12 cellular contexts compared by ENCODE assay signal in genomic region chr14:34966413-34966812, GRCh38. TPM values are rescaled to one million over a fixed set of nuclear protein-coding genes. Genes with fewer than 3 reads are reported as not detected.
DNase-seq lines count a peak whose midpoint lies in the region; ATAC-seq and TF ChIP-seq lines count a peak whose summit lies in the region.
"Had no signal": no experiment of that assay in that cellular context is flagged by ENCODE, and none has a peak within 500 bp of the region (broad histone marks: within the 10 kb centered on the region; RNA-seq: fewer than 3 reads in every experiment).

No MANE protein-coding gene starts in this region.

- no peak for TF ChIP-seq POLR2A in erythroblast (IDR thresholded peaks at IDR 0.05; ENCODE audit: low read length)

- DNase-seq in erythroblast (lab: John Stamatoyannopoulos, UW) (peak; percentile 28 to 65), brain microvascular endothelial cell (no peak), A172 (ENCODE audit: low spot score) (no peak), NCI-H2196 (lab: John Stamatoyannopoulos, UW; ENCODE audit: unreplicated experiment) (no peak), NCI-H82 treated with DMSO at 0.1 percent for 48 hours (lab: John Stamatoyannopoulos, UW; ENCODE audit: unreplicated experiment) (no peak)
- DNase-seq: activated CD4-positive, alpha-beta T cell treated with anti-CD3 and anti-CD28 coated beads for 4 hours; occipital lobe; stimulated activated CD4-positive, alpha-beta T cell treated with anti-CD3 and anti-CD28 coated beads, Interleukin-4, amount 100 ng/mL, for 4 hours had no signal

- H3K27me3 ChIP-seq in brain microvascular endothelial cell (replicated peaks): no peaks in the 10 kb centered on the region

- H3K4me3 ChIP-seq in brain microvascular endothelial cell (ENCODE audit: low read depth, low read length): no peak overlapping the region

- TF ChIP-seq CTCF in brain microvascular endothelial cell (IDR thresholded peaks at IDR 0.05; ENCODE audit: low read depth, low read length, missing control alignments): no peak

- H3K36me3 ChIP-seq in brain microvascular endothelial cell (replicated peaks): peaks cover 2% of the 10 kb centered on the region

- no peak overlapping the region for H3K27ac ChIP-seq in brain microvascular endothelial cell

- in situ Hi-C loops in brain microvascular endothelial cell (cut with HindIII; ENCODE audit: low pct_ligation_motif_present, low sequenced_read_pairs): no loop called here

- ATAC-seq in GM18867 (IDR thresholded peaks at IDR 0.05; ENCODE audit: unreplicated experiment) (peak; percentile 88), GM21423 (IDR thresholded peaks at IDR 0.05; ENCODE audit: unreplicated experiment) (peak; percentile 72), HG03108 (IDR thresholded peaks at IDR 0.05; ENCODE audit: unreplicated experiment) (peak; percentile 94)
- ATAC-seq: Right ventricle myocardium inferior had no signal

RNA-seq across cellular contexts. Expression of gene SRP54, which starts 16.4 kb away (rescaled TPM):
- 45.9 and 50.4 TPM in 2 replicates for total RNA-seq in A172 (2014; rRNA removed; shearing (Covaris generic))

Comparison
In these comparisons a context has a peak if more than half of its experiments do, and no peak if none do; other contexts are left out.
1. DNase-seq: peak in erythroblast (2 of 2); none in brain microvascular endothelial cell (single experiment), A172 (single experiment), NCI-H2196 (single experiment) and NCI-H82 treated with DMSO at 0.1 percent for 48 hours (single experiment).
2. Peak in every context shown above with its lines, with median percentiles within 50 percentile points of each other: ATAC-seq.